26 cellular contexts compared by ENCODE assay signal in the genomic region with DNA sequence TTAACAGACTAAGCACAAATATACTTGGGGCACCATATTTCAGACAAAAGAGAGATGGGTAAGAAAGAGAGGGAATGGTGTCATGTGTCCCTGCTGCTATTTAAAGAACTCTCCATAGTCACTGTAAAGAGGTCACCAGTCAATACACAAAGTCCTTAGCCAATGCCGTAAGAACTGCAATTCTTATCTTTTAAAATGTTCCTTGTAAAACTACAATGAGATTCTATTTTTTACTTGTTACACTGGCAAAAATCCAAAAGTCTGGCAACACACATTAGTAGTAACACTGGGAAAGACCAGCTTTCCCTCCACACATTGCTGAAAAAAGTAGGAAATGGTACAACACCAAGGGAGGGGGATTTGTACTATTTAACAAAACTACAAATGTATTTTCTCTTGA.
DNase-seq lines count a peak whose midpoint lies in the region; ATAC-seq and TF ChIP-seq lines count a peak whose summit lies in the region.
"Had no signal": no experiment of that assay in that cellular context is flagged by ENCODE, and none has a peak within 500 bp of the region (broad histone marks: within the 10 kb centered on the region; RNA-seq: fewer than 3 reads in every experiment).

No MANE protein-coding gene starts in this region.

- no peak overlapping the region for H3K4me3 Mint-ChIP-seq in glutamatergic neuron (ENCODE audit: unreplicated experiment)
- H3K4me3 Mint-ChIP-seq in mesothelial cell of epicardium = no peak overlapping the region
- H3K4me3 Mint-ChIP-seq: activated B cell treated with CpG ODN at 0.5 μM for 24 hours; activated CD4-positive, alpha-beta memory T cell treated with anti-CD3 and anti-CD28 coated beads, Interleukin-2, amount 10 ng/mL, durations not matched to agents 7 days and 5 days; CD4-positive, alpha-beta T cell; memory B cell; natural killer cell; stimulated activated memory B cell treated with anti-CD40 and anti-IgM and Interleukin-4, amounts not matched to agents 10 μg/mL and 1 μg/mL and 100 μg/mL, for 72 hours had no signal

- H3K27me3 Mint-ChIP-seq in glutamatergic neuron (ENCODE audit: unreplicated experiment) (no peaks in the 10 kb centered on the region), mesothelial cell of epicardium (ENCODE audit: low read depth) (no peaks in the 10 kb centered on the region)
- H3K27me3 Mint-ChIP-seq: activated B cell treated with CpG ODN at 0.5 μM for 24 hours; activated CD4-positive, alpha-beta memory T cell treated with anti-CD3 and anti-CD28 coated beads, Interleukin-2, amount 10 ng/mL, durations not matched to agents 7 days and 5 days; CD4-positive, alpha-beta T cell; memory B cell; stimulated activated memory B cell treated with anti-CD40 and anti-IgM and Interleukin-4, amounts not matched to agents 10 μg/mL and 1 μg/mL and 100 μg/mL, for 72 hours had no signal

- intact Hi-C loops in stomach (cut with DNase I; ENCODE audit: low total_unique reads) (no loop called here), aorta (cut with DNase I) (loop anchor here in 1 of 2 donors (10.0 kb wide), 1 partner anchor 82 kb away; no protein-coding TSS in a partner anchor)

- DNase-seq in G401 (ENCODE audit: low spot score) (peak; percentile 37), NCI-H69 (lab: John Stamatoyannopoulos, UW) (peak; percentile 41), glutamatergic neuron (no peak), mesothelial cell of epicardium (ENCODE audit: low spot score in 2 of 2, unreplicated experiment in 2 of 2) (no peak), stomach (no peak), aorta (no peak), NCI-H2081 treated with DMSO at 0.1 percent for 48 hours (lab: John Stamatoyannopoulos, UW) (no peak)
- DNase-seq: activated B cell treated with CpG ODN at 0.5 μM for 24 hours; activated CD4-positive, alpha-beta memory T cell treated with anti-CD3 and anti-CD28 coated beads, Interleukin-2, amount 10 ng/mL, durations not matched to agents 7 days and 5 days; activated naive CD4-positive, alpha-beta T cell; amygdala; CD4-positive, alpha-beta T cell; DMS79; effector memory CD4-positive, alpha-beta T cell; hippocampal formation; natural killer cell; NCI-H187; NCI-H524; posterior cingulate gyrus; stimulated activated CD4-positive, alpha-beta T cell treated with anti-CD3 and anti-CD28 coated beads, Interleukin-1b, Interleukin-23, amount 100 ng/mL, for 48 hours had no signal

- no peak for ATAC-seq in GM21390 (IDR thresholded peaks at IDR 0.05; ENCODE audit: unreplicated experiment)
- ATAC-seq in aorta (ENCODE audit: low FRiP score) = no peak
- ATAC-seq: natural killer cell; stimulated activated memory B cell treated with anti-CD40 and anti-IgM and Interleukin-4, amounts not matched to agents 10 μg/mL and 1 μg/mL and 100 μg/mL, for 72 hours had no signal

- TF ChIP-seq CTCF in glutamatergic neuron (IDR thresholded peaks at IDR 0.05; ENCODE audit: partially characterized antibody, unreplicated experiment) (no peak), mesothelial cell of epicardium (IDR thresholded peaks at IDR 0.05; ENCODE audit: unreplicated experiment) (no peak), stomach (IDR thresholded peaks at IDR 0.05) (no peak)

- in situ Hi-C loops in G401 (cut with HindIII; ENCODE audit: low sequenced_read_pairs) = no loop called here

- H3K36me3 ChIP-seq in stomach (no peaks in the 10 kb centered on the region), aorta (ENCODE audit: control insufficient read depth in 1 of 2, insufficient read depth in 2 of 2, low read length in 1 of 2) (no peaks in the 10 kb centered on the region)
- H3K36me3 ChIP-seq: HAP-1, thoracic aorta had no signal

- WGBS in stomach, 5 donors = 22 to 48% (median 38%) methylated on average over 1 of the region's 1 CpG
- WGBS in aorta, 2 donors = 1 to 6% methylated on average over 1 of the region's 1 CpG

- H3K4me3 ChIP-seq in stomach (no peak overlapping the region), aorta (ENCODE audit: low read length in 2 of 2) (no peak overlapping the region)
- H3K4me3 ChIP-seq: HAP-1, thoracic aorta had no signal

- H3K27ac Mint-ChIP-seq in glutamatergic neuron (ENCODE audit: unreplicated experiment) = peak overlapping the region; percentile 25
- peak overlapping the region; percentile 13 for H3K27ac Mint-ChIP-seq in mesothelial cell of epicardium
- H3K27ac Mint-ChIP-seq: activated B cell treated with CpG ODN at 0.5 μM for 24 hours; activated CD4-positive, alpha-beta memory T cell treated with anti-CD3 and anti-CD28 coated beads, Interleukin-2, amount 10 ng/mL, durations not matched to agents 7 days and 5 days; CD4-positive, alpha-beta T cell; natural killer cell had no signal

- H3K4me1 ChIP-seq in stomach (peaks cover 0 to 18% (median 6%) of the 10 kb centered on the region in 4 donors), aorta (ENCODE audit: control insufficient read depth in 1 of 2, insufficient read depth in 2 of 2, low read length in 2 of 2) (no peaks in the 10 kb centered on the region)

- H3K4me1 Mint-ChIP-seq in glutamatergic neuron (ENCODE audit: low read depth, unreplicated experiment) = peaks cover 32% of the 10 kb centered on the region
- peaks cover 32% of the 10 kb centered on the region for H3K4me1 Mint-ChIP-seq in mesothelial cell of epicardium
- H3K4me1 Mint-ChIP-seq: activated CD4-positive, alpha-beta memory T cell treated with anti-CD3 and anti-CD28 coated beads, Interleukin-2, amount 10 ng/mL, durations not matched to agents 7 days and 5 days had no signal

- TF ChIP-seq POLR2A in stomach (IDR thresholded peaks at IDR 0.05) = no peak

- H3K36me3 Mint-ChIP-seq in glutamatergic neuron (ENCODE audit: unreplicated experiment) = no peaks in the 10 kb centered on the region
- peaks cover 2% of the 10 kb centered on the region for H3K36me3 Mint-ChIP-seq in mesothelial cell of epicardium
- H3K36me3 Mint-ChIP-seq: natural killer cell had no signal

- TF ChIP-seq EP300 in stomach (IDR thresholded peaks at IDR 0.05) = no peak

- H3K9me3 ChIP-seq in stomach (no peaks in the 10 kb centered on the region), aorta (ENCODE audit: control insufficient read depth, low read length) (no peaks in the 10 kb centered on the region)
- H3K9me3 ChIP-seq: HAP-1, thoracic aorta had no signal

- H3K27me3 ChIP-seq in stomach (no peaks in the 10 kb centered on the region), aorta (ENCODE audit: control insufficient read depth in 1 of 2, insufficient read depth in 2 of 2, low read length in 1 of 2) (no peaks in the 10 kb centered on the region)

- H3K27ac ChIP-seq in stomach (no peak overlapping the region), aorta (ENCODE audit: low read depth in 1 of 2, low read length in 2 of 2) (peak overlapping the region in 1 of 2 donors; percentile 28)
- H3K27ac ChIP-seq: RWPE1 had no signal

- H3K9me3 Mint-ChIP-seq in glutamatergic neuron (ENCODE audit: unreplicated experiment) (no peaks in the 10 kb centered on the region), mesothelial cell of epicardium (no peaks in the 10 kb centered on the region)
- H3K9me3 Mint-ChIP-seq: activated B cell treated with CpG ODN at 0.5 μM for 24 hours; activated CD4-positive, alpha-beta memory T cell treated with anti-CD3 and anti-CD28 coated beads, Interleukin-2, amount 10 ng/mL, durations not matched to agents 7 days and 5 days; CD4-positive, alpha-beta T cell; memory B cell; natural killer cell had no signal

Comparison
In these comparisons a context has a peak if more than half of its experiments do, and no peak if none do; other contexts are left out.
1. DNase-seq: peak in G401 (single experiment) and NCI-H69 (single experiment); none in glutamatergic neuron (single experiment), mesothelial cell of epicardium (0 of 2), stomach (single experiment), aorta (0 of 2) and NCI-H2081 treated with DMSO at 0.1 percent for 48 hours (single experiment).